12 cellular contexts compared by ENCODE assay signal in genomic region chr4:25879587-25879986, GRCh38.
"Had no signal": no experiment of that assay in that cellular context is flagged by ENCODE, and none has a peak within 500 bp of the region (broad histone marks: within the 10 kb centered on the region; RNA-seq: fewer than 3 reads in every experiment).

No MANE protein-coding gene starts in this region.

- H3K27me3 Mint-ChIP-seq: activated CD4-positive, alpha-beta memory T cell treated with anti-CD3 and anti-CD28 coated beads, Interleukin-2, amount 10 ng/mL, durations not matched to agents 7 days and 5 days had no signal

- H3K4me1 ChIP-seq: colonic mucosa, pancreas, tibial nerve had no signal

- H3K9me3 Mint-ChIP-seq: activated CD4-positive, alpha-beta memory T cell treated with anti-CD3 and anti-CD28 coated beads, Interleukin-2, amount 10 ng/mL, durations not matched to agents 7 days and 5 days; activated naive CD4-positive, alpha-beta T cell treated with anti-CD3 and anti-CD28 coated beads for 36 hours had no signal

- H3K4me1 Mint-ChIP-seq: activated CD4-positive, alpha-beta T cell treated with anti-CD3 and anti-CD28 coated beads for 36 hours had no signal

- DNase-seq: activated CD4-positive, alpha-beta memory T cell treated with anti-CD3 and anti-CD28 coated beads, Interleukin-2, amount 10 ng/mL, durations not matched to agents 7 days and 5 days; activated CD4-positive, alpha-beta T cell treated with anti-CD3 and anti-CD28 coated beads for 36 hours; activated CD8-positive, alpha-beta memory T cell treated with anti-CD3 and anti-CD28 coated beads, Interleukin-2, amount 50 U/mL, for 48 hours; activated naive CD4-positive, alpha-beta T cell treated with anti-CD3 and anti-CD28 coated beads for 36 hours; colonic mucosa; effector CD4-positive, alpha-beta T cell; heart left ventricle; pancreas; retina; stimulated activated CD4-positive, alpha-beta T cell treated with anti-CD3 and anti-CD28 coated beads, Interleukin-4, amount 100 ng/mL, for 4 hours had no signal

- H3K27me3 ChIP-seq: colonic mucosa, heart left ventricle, pancreas, tibial nerve had no signal

- H3K4me3 ChIP-seq: colonic mucosa, heart left ventricle, pancreas, tibial nerve had no signal

- H3K36me3 ChIP-seq: colonic mucosa, heart left ventricle, pancreas, tibial nerve had no signal

- H3K4me3 Mint-ChIP-seq: activated CD4-positive, alpha-beta memory T cell treated with anti-CD3 and anti-CD28 coated beads, Interleukin-2, amount 10 ng/mL, durations not matched to agents 7 days and 5 days; activated CD4-positive, alpha-beta T cell treated with anti-CD3 and anti-CD28 coated beads for 36 hours; activated naive CD4-positive, alpha-beta T cell treated with anti-CD3 and anti-CD28 coated beads for 36 hours; neural crest cell had no signal

- ATAC-seq: activated CD4-positive, alpha-beta T cell treated with anti-CD3 and anti-CD28 coated beads for 36 hours had no signal

- H3K27ac ChIP-seq: colonic mucosa, heart left ventricle, pancreas, tibial nerve had no signal

- H3K27ac Mint-ChIP-seq: activated CD4-positive, alpha-beta memory T cell treated with anti-CD3 and anti-CD28 coated beads, Interleukin-2, amount 10 ng/mL, durations not matched to agents 7 days and 5 days; activated CD4-positive, alpha-beta T cell treated with anti-CD3 and anti-CD28 coated beads for 36 hours; activated naive CD4-positive, alpha-beta T cell treated with anti-CD3 and anti-CD28 coated beads for 36 hours had no signal

- H3K9me3 ChIP-seq: colonic mucosa, heart left ventricle, pancreas, tibial nerve had no signal
